Comparison of ENCODE assay signal across 24 cellular contexts in the genomic region with DNA sequence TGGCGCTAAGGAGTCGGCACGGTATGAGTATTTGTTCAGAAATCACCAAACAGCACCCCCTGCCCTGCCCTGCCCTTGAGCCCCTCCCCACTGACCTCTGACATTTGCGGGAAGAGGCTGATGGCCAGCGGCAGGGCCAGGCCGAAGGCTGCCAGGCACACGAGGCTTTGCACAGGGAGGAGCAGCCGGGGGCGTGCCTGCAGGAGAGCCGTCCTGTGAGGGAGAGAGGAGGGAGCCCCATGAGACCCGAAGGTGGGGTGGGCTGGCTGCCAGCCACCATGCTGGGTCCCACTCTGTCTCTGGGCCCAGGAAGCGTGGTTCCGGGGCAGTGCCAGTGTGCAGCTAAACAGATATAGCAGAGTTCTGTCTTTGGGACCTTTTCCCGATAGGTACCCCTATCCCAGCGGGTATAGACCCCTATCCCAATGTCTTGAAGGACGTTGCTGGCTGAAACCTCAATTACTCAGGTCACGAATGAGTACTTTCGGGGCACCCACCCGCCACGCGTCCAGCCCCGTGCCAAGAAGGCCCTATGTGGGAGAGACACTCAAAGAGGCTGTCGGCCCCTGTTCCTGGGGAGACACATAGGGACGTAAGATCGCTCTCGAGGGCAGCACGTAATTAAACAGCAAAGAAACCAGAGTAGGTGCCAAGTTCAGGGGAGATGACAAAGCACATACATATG. TPM values are rescaled to one million over a fixed set of nuclear protein-coding genes. Genes with fewer than 3 reads are reported as not detected.
"Had no signal": no experiment of that assay in that cellular context is flagged by ENCODE, and none has a peak within 500 bp of the region (broad histone marks: within the 10 kb centered on the region; RNA-seq: fewer than 3 reads in every experiment).

No MANE protein-coding gene starts in this region.

- ATAC-seq: activated T-cell treated with anti-CD3 and anti-CD28 coated beads, Interleukin-2, amount 50 U/mL, for 4 hours; T-helper 17 cell; WTC11 had no signal

- H3K4me1 ChIP-seq: Peyer's patch had no signal

- H3K27me3 ChIP-seq: Peyer's patch had no signal

- H3K4me3 ChIP-seq: K562, Peyer's patch had no signal

- FAIRE-seq: astrocyte, K562 had no signal

- H3K9me3 ChIP-seq: Peyer's patch had no signal

- H3K27ac ChIP-seq: Peyer's patch had no signal

- DNase-seq: activated CD4-positive, alpha-beta memory T cell treated with anti-CD3 and anti-CD28 coated beads for 36 hours; activated CD4-positive, alpha-beta T cell treated with anti-CD3 and anti-CD28 coated beads for 1 hour; activated CD4-positive, alpha-beta T cell treated with anti-CD3 and anti-CD28 coated beads, Interleukin-2, amount 10 ng/mL, durations not matched to agents 7 days and 5 days; activated CD8-positive, alpha-beta memory T cell treated with anti-CD3 and anti-CD28 coated beads for 24 hours; activated effector memory CD4-positive, alpha-beta T cell treated with anti-CD3 and anti-CD28 coated beads, Interleukin-2, amount 50 U/mL, for 16 hours; activated naive CD4-positive, alpha-beta T cell treated with anti-CD3 and anti-CD28 coated beads for 36 hours; activated T-cell treated with anti-CD3 and anti-CD28 coated beads, Interleukin-2, amount 50 U/mL, for 4 hours; amygdala; Karpas-422; MM.1S; NCI-H1105; NCI-H1436; NCI-H1694 treated with DMSO at 0.1 percent for 48 hours; NCI-H2029 treated with DMSO at 0.1 percent for 48 hours; NCI-H510A treated with DMSO at 0.1 percent for 48 hours; NCI-H69; Peyer's patch; SHP77 treated with DMSO at 0.1 percent for 48 hours; T-helper 17 cell; T-helper 9 cell had no signal

- H3K36me3 ChIP-seq: Peyer's patch had no signal

RNA-seq across cellular contexts. Expression of a gene that starts 43.9 kb away (rescaled TPM):
- total RNA-seq: activated CD4-positive, alpha-beta memory T cell treated with anti-CD3 and anti-CD28 coated beads for 36 hours; activated CD4-positive, alpha-beta T cell treated with anti-CD3 and anti-CD28 coated beads, Interleukin-2, amount 10 ng/mL, durations not matched to agents 7 days and 5 days; activated naive CD4-positive, alpha-beta T cell treated with anti-CD3 and anti-CD28 coated beads for 36 hours; SK-MEL-5; T-helper 17 cell had no signal
